ENCODE assay signal across 9 cellular contexts in the genomic region with DNA sequence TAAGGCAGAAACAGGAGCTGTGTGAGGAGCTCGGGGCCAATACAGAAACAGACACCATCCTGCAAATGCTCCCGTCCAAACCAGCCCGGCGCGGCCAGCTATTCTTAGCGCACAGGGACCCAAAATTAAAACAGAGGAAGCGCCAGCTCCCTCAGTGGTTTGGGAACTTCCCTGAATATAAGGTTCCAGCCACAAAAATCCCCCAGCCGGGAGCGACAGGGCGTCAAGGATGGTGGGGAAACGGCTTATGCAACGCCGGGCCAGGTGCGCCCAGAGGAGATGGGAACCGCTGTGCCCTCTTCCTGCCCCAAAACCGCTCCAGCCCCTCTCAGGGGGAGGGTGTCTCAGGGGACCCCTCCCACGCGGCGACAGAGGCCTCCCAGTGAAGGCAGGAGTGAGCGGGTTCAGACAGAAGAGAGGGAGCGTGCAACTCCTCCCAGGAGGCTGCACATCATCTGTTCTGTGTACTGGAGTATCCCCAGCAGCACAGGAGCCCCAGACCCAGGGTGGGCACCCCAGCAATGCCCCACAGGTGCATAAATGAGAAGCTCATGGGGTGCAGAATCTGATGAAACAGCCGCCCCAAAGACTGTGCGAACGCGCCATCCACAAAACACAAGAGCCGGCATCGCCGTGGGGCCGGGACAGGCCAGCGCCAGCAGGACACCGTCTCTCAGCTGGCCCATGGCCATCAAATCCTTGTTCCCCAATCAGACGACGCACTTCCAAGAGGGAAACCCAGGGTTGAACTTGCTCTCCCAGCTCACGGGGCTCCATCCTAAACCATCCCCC.
DNase-seq lines count a peak whose midpoint lies in the region; ATAC-seq and TF ChIP-seq lines count a peak whose summit lies in the region.
"Had no signal": no experiment of that assay in that cellular context is flagged by ENCODE, and none has a peak within 500 bp of the region (broad histone marks: within the 10 kb centered on the region; RNA-seq: fewer than 3 reads in every experiment).

No MANE protein-coding gene starts in this region.

- H3K36me3 Mint-ChIP-seq in T-helper 17 cell (ENCODE audit: low read depth): peaks cover 2% of the 10 kb centered on the region

- no peak for TF ChIP-seq CTCF in DND-41 (IDR thresholded peaks at IDR 0.05; ENCODE audit: borderline replicate concordance, extremely low read depth, low read length, poor library complexity, severe bottlenecking)

- peaks cover 9% of the 10 kb centered on the region for H3K4me1 Mint-ChIP-seq in T-helper 17 cell

- H3K27me3 Mint-ChIP-seq in T-helper 17 cell: no peaks in the 10 kb centered on the region

- peak; percentile 94 for ATAC-seq in DND-41 (ENCODE audit: insufficient read depth, low read depth)
- peak; percentile 63 for ATAC-seq in GM18868 (IDR thresholded peaks at IDR 0.05; ENCODE audit: unreplicated experiment)
- peak; percentile 36 for ATAC-seq in T-helper 17 cell

- no peaks in the 10 kb centered on the region for H3K27me3 ChIP-seq in DND-41 (ENCODE audit: insufficient read depth, low read length, poor library complexity)

- peaks cover 60% of the 10 kb centered on the region for H3K79me2 ChIP-seq in DND-41 (ENCODE audit: insufficient read depth, low read length)

- H3K4me1 ChIP-seq in DND-41 (ENCODE audit: insufficient read depth, low read length): peaks cover 45% of the 10 kb centered on the region

- peak overlapping the region; percentile 54 for H3K4me2 ChIP-seq in DND-41 (ENCODE audit: insufficient read depth, low read length)

- H3K27ac Mint-ChIP-seq in T-helper 17 cell: peak overlapping the region; percentile 90

- DNase-seq in DND-41 (peak; percentile 97), T-helper 17 cell (peak in 1 of 3 donors; percentile 55), hepatic stellate cell (ENCODE audit: low spot score) (peak; percentile 61), NCI-H1105 treated with DMSO at 0.1 percent for 48 hours (lab: John Stamatoyannopoulos, UW) (no peak), SHP77 (lab: John Stamatoyannopoulos, UW) (no peak), H4 (ENCODE audit: low spot score) (no peak), NCI-H2171 treated with DMSO at 0.1 percent for 48 hours (lab: John Stamatoyannopoulos, UW) (no peak)

- H3K9me3 ChIP-seq in DND-41 (ENCODE audit: insufficient read depth, low read length, severe bottlenecking): no peaks in the 10 kb centered on the region
- no peaks in the 10 kb centered on the region for H3K9me3 ChIP-seq in T-helper 17 cell (ENCODE audit: control insufficient read depth, low read length, poor library complexity, severe bottlenecking)

- peak overlapping the region; percentile 92 for H3K27ac ChIP-seq in DND-41 (ENCODE audit: low read length)

- H3K9ac ChIP-seq in DND-41 (ENCODE audit: low read depth, low read length): peak overlapping the region; percentile 45

- peaks cover 78% of the 10 kb centered on the region for H3K36me3 ChIP-seq in DND-41 (ENCODE audit: insufficient read depth, low read length)

- H4K20me1 ChIP-seq in DND-41 (ENCODE audit: insufficient read depth, low read length): no peaks in the 10 kb centered on the region

- H2AFZ ChIP-seq in DND-41 (ENCODE audit: low read depth, low read length): no peak overlapping the region

- no peak overlapping the region for H3K4me3 Mint-ChIP-seq in T-helper 17 cell
- H3K4me3 Mint-ChIP-seq: mesothelial cell of epicardium had no signal

- peak overlapping the region in 1 of 2 experiments; percentile 26; a peak in 1 of 4 replicates for H3K4me3 ChIP-seq in DND-41 (ENCODE audit: low read depth in 1 of 2, low read length in 2 of 2)

Comparison
In these comparisons a context has a peak if more than half of its experiments do, and no peak if none do; other contexts are left out.
1. ATAC-seq: peak in every context shown above with its lines; median percentile 94 in DND-41; 63 in GM18868; 36 in T-helper 17 cell.
2. DNase-seq: peak in DND-41 (single experiment) and hepatic stellate cell (single experiment); none in NCI-H1105 treated with DMSO at 0.1 percent for 48 hours (single experiment), SHP77 (0 of 2), H4 (single experiment) and NCI-H2171 treated with DMSO at 0.1 percent for 48 hours (single experiment).